Comparison of ENCODE assay signal across 14 cellular contexts in the genomic region with DNA sequence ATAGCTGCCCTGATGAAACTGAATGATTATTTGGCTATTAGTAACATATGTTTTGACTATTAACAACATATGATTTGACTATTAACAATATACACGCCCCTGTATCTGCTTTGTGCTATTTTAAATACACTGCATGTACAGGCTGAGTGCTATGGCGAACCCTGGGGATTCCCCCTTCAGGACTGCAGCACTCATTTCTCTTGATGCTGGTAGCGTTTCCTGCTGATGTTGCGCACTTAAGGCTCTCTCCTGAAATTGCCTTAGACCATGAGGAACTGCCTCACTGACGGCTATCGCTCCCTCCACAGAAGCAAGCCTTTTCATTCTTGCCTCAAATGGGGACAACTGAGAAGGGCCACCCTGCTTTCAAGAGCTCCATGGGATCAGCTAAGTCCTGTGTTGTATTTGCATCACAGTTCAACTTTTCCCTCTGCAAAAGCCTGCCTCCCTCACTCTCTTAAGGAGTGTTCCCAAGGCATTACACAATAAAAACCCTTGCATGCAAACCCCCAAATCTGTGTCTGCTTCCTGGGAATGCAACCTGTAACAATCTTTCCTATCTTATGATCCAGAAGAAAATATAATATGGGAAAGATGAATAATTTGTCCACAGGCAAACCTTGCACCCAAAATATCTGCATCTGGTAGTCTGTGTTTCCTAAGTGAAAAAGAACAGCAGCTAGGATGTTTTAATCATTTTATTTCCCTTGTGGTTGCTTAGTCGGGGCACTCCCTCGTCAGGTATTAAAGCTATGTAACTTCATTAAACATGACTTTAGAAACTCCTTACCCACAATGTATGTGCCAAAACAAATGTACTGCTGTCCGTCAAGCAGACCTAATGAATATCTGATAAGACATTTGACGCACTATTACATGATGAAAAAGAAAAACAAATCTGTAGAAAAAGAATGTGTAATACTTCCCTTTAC.
A peak's percentile ranks its signal among the peaks of the same experiment; 100 is the strongest.
DNase-seq lines count a peak whose midpoint lies in the region; ATAC-seq and TF ChIP-seq lines count a peak whose summit lies in the region.
"Had no signal": no experiment of that assay in that cellular context is flagged by ENCODE, and none has a peak within 500 bp of the region (broad histone marks: within the 10 kb centered on the region; RNA-seq: fewer than 3 reads in every experiment).

No MANE protein-coding gene starts in this region.

- H3K27ac ChIP-seq in MM.1S (ENCODE audit: low read length): no peak overlapping the region
- H3K27ac ChIP-seq: gastrocnemius medialis, SK-N-MC had no signal

- peak; percentile 93 for DNase-seq in adipocyte (ENCODE audit: low read depth)
- peak; percentile 6 for DNase-seq in myocyte (ENCODE audit: low read depth)
- DNase-seq in stimulated activated naive CD8-positive, alpha-beta T cell treated with anti-CD3 and anti-CD28 coated beads, Interleukin-15, amount 100 ng/mL, for 72 hours: no peak
- DNase-seq in NCI-H526 (lab: John Stamatoyannopoulos, UW): no peak
- no peak for DNase-seq in DMS79 treated with DMSO at 0.1 percent for 48 hours (lab: John Stamatoyannopoulos, UW)
- DNase-seq in MM.1S: no peak
- DNase-seq: CD4-positive, CD25-positive, alpha-beta regulatory T cell; gastrocnemius medialis; NCI-H2171 treated with DMSO at 0.1 percent for 48 hours had no signal

- no peaks in the 10 kb centered on the region for H3K9me3 Mint-ChIP-seq in stimulated activated naive CD8-positive, alpha-beta T cell treated with anti-CD3 and anti-CD28 coated beads, Interleukin-15, amount 100 ng/mL, for 72 hours
- H3K9me3 Mint-ChIP-seq: brain had no signal

- no peaks in the 10 kb centered on the region for H3F3A ChIP-seq in MM.1S (ENCODE audit: insufficient read depth, low read length)

- H3K4me1 ChIP-seq in adipocyte (ENCODE audit: control insufficient read depth, insufficient read depth, low read length) (peaks cover 8% of the 10 kb centered on the region), MM.1S (ENCODE audit: low read length) (no peaks in the 10 kb centered on the region)
- H3K4me1 ChIP-seq: gastrocnemius medialis had no signal

- H3K4me2 ChIP-seq in MM.1S (ENCODE audit: low read depth, low read length): no peak overlapping the region

- H4K20me1 ChIP-seq in MM.1S (ENCODE audit: insufficient read depth, low read length): no peaks in the 10 kb centered on the region

- H3K27me3 Mint-ChIP-seq in stimulated activated naive CD8-positive, alpha-beta T cell treated with anti-CD3 and anti-CD28 coated beads, Interleukin-15, amount 100 ng/mL, for 72 hours: no peaks in the 10 kb centered on the region
- H3K27me3 Mint-ChIP-seq: brain; CD4-positive, CD25-positive, alpha-beta regulatory T cell had no signal

- no peak for TF ChIP-seq CTCF in MM.1S (IDR thresholded peaks at IDR 0.05; ENCODE audit: low read length)

- H3K36me3 ChIP-seq in adipocyte (ENCODE audit: control insufficient read depth, insufficient read depth, low read length, severe bottlenecking) (no peaks in the 10 kb centered on the region), MM.1S (replicated peaks; ENCODE audit: insufficient read depth, low read length) (no peaks in the 10 kb centered on the region)
- H3K36me3 ChIP-seq: gastrocnemius medialis had no signal

- peak; percentile 78 for ATAC-seq in GM18867 (IDR thresholded peaks at IDR 0.05; ENCODE audit: unreplicated experiment)
- ATAC-seq in HG02798 (IDR thresholded peaks at IDR 0.05; ENCODE audit: poor library complexity, unreplicated experiment): peak; percentile 89
- ATAC-seq in stimulated activated naive CD8-positive, alpha-beta T cell treated with anti-CD3 and anti-CD28 coated beads, Interleukin-15, amount 100 ng/mL, for 72 hours: no peak
- ATAC-seq: gastrocnemius medialis, HCT116 had no signal

- H3K4me1 Mint-ChIP-seq in stimulated activated naive CD8-positive, alpha-beta T cell treated with anti-CD3 and anti-CD28 coated beads, Interleukin-15, amount 100 ng/mL, for 72 hours: no peaks in the 10 kb centered on the region
- H3K4me1 Mint-ChIP-seq: brain; CD4-positive, CD25-positive, alpha-beta regulatory T cell had no signal

- H3K27ac Mint-ChIP-seq in stimulated activated naive CD8-positive, alpha-beta T cell treated with anti-CD3 and anti-CD28 coated beads, Interleukin-15, amount 100 ng/mL, for 72 hours: no peak overlapping the region
- H3K27ac Mint-ChIP-seq: brain; CD4-positive, CD25-positive, alpha-beta regulatory T cell had no signal

- H3K27me3 ChIP-seq in adipocyte (replicated peaks; ENCODE audit: control insufficient read depth, insufficient read depth, low read length) (no peaks in the 10 kb centered on the region), MM.1S (replicated peaks; ENCODE audit: insufficient read depth, low read length) (no peaks in the 10 kb centered on the region)
- H3K27me3 ChIP-seq: gastrocnemius medialis had no signal

- H3K79me2 ChIP-seq in MM.1S (ENCODE audit: low read length): no peaks in the 10 kb centered on the region

- H3K4me3 ChIP-seq in adipocyte (ENCODE audit: low read length) (no peak overlapping the region), MM.1S (ENCODE audit: low read length) (no peak overlapping the region)
- H3K4me3 ChIP-seq: gastrocnemius medialis, SK-N-MC had no signal

- H3K9me3 ChIP-seq in adipocyte (ENCODE audit: control insufficient read depth, low read length) (no peaks in the 10 kb centered on the region), MM.1S (replicated peaks; ENCODE audit: insufficient read depth, low read length) (no peaks in the 10 kb centered on the region)
- H3K9me3 ChIP-seq: gastrocnemius medialis had no signal

- no peaks in the 10 kb centered on the region for H3K9me2 ChIP-seq in MM.1S (replicated peaks; ENCODE audit: insufficient read depth, low read length)

- no peak overlapping the region for H3K9ac ChIP-seq in adipocyte (ENCODE audit: low read length)
- H3K9ac ChIP-seq in MM.1S (ENCODE audit: low read length): no peak overlapping the region

- no peak overlapping the region for H3K4me3 Mint-ChIP-seq in stimulated activated naive CD8-positive, alpha-beta T cell treated with anti-CD3 and anti-CD28 coated beads, Interleukin-15, amount 100 ng/mL, for 72 hours
- H3K4me3 Mint-ChIP-seq: brain; CD4-positive, CD25-positive, alpha-beta regulatory T cell had no signal

- no peak overlapping the region for H2AFZ ChIP-seq in MM.1S (ENCODE audit: low read length)

Comparison
In these comparisons a context has a peak if more than half of its experiments do, and no peak if none do; other contexts are left out.
1. DNase-seq: peak in adipocyte (single experiment) and myocyte (single experiment); none in stimulated activated naive CD8-positive, alpha-beta T cell treated with anti-CD3 and anti-CD28 coated beads, Interleukin-15, amount 100 ng/mL, for 72 hours (0 of 2), NCI-H526 (0 of 2), DMS79 treated with DMSO at 0.1 percent for 48 hours (single experiment) and MM.1S (single experiment).